21 cellular contexts compared by ENCODE assay signal in the genomic region with DNA sequence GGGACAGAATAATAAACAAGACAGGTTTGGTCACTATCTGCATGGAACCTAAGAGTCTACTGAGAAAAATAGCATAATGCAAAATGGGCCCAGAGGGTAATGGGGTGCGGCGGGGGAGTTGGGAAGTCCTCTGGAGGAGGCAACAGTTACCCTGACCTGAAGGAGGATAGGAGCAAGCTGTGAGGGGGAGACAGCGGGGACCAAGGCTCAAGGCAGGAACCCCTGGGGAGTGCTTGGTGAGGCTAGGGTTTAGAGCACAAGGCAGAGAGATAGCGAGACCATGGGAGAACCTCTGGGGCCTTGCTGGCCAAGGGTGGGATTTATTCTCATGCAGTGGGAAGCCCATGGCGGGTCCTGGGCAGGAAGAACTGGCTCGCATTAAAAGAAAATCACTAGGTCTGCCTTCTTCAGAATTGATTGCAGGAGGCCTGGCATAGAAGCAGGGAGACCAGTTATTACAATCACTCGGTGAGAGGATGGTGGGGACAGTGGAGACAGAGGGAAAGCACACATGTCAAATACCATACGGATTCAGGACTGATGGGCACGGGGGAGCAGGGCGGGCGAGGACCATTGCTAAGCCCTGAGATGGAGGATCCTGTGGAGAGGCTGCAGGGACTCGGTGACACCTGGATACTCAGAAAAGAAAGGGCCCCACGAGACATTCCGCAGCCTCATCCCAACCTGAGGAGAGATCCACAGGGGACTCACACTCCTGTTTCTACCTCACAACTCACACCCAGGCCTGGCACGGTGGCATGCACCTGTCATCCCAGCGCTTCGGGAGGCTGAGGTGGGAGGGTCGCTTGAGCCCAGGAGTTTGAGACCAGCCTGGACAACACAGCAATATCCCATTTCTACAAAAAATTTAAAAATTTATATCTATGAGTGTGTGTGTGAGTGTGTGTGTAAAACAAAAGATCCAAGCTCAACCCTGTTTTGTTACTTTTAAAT.
DNase-seq lines count a peak whose midpoint lies in the region; ATAC-seq, FAIRE-seq and TF ChIP-seq lines count a peak whose summit lies in the region.
"Had no signal": no experiment of that assay in that cellular context is flagged by ENCODE, and none has a peak within 500 bp of the region (broad histone marks: within the 10 kb centered on the region; RNA-seq: fewer than 3 reads in every experiment).

No MANE protein-coding gene starts in this region.

- intact Hi-C loops in activated CD8-positive, alpha-beta T cell treated with anti-CD3 and anti-CD28 coated beads for 36 hours (cut with micrococcal nuclease): no loop called here
- intact Hi-C loops in Right ventricle myocardium inferior (cut with DNase I): no loop called here

- FAIRE-seq in bronchial epithelial cell (lab: Jason Lieb, UNC): peak; percentile 82
- FAIRE-seq: GM19239 had no signal

- DNase-seq in activated CD8-positive, alpha-beta T cell treated with anti-CD3 and anti-CD28 coated beads, Interleukin-2, amount 10 ng/mL, durations not matched to agents 7 days and 5 days: peak; percentile 14
- DNase-seq in activated CD8-positive, alpha-beta T cell treated with anti-CD3 and anti-CD28 coated beads for 36 hours: no peak
- DNase-seq in bronchial epithelial cell (ENCODE audit: low read depth) (no peak), neural progenitor cell (ENCODE audit: low spot score) (no peak), WTC11 (ENCODE audit: low spot score) (no peak), Right ventricle myocardium inferior (ENCODE audit: missing footprints) (no peak), LoVo (ENCODE audit: low spot score) (no peak), NCI-H1436 (lab: John Stamatoyannopoulos, UW) (no peak)
- DNase-seq: 8988T; COR-L47; GF-D8; GM23248; HCEC 1CT; NCI-H1105; NCI-H1694; NCI-H2081 treated with DMSO at 0.1 percent for 48 hours; NCI-H748 treated with DMSO at 0.1 percent for 48 hours; NK-92 treated with Interleukin-12 subunit alpha and Interleukin-12 subunit beta, amount 100 ng/mL, for 24 hours; SHP77 treated with DMSO at 0.1 percent for 48 hours had no signal

- H3K4me3 ChIP-seq in bronchial epithelial cell (ENCODE audit: low read depth, low read length) (no peak overlapping the region), neural progenitor cell (no peak overlapping the region)
- H3K4me3 ChIP-seq: GM23248 had no signal

- H3K4me2 ChIP-seq in neural progenitor cell: no peak overlapping the region

- no peak overlapping the region for H3K4me3 Mint-ChIP-seq in activated CD8-positive, alpha-beta T cell treated with anti-CD3 and anti-CD28 coated beads, Interleukin-2, amount 10 ng/mL, durations not matched to agents 7 days and 5 days
- no peak overlapping the region for H3K4me3 Mint-ChIP-seq in activated CD8-positive, alpha-beta T cell treated with anti-CD3 and anti-CD28 coated beads for 36 hours
- H3K4me3 Mint-ChIP-seq in neural progenitor cell (peak overlapping the region; percentile 52), WTC11 (no peak overlapping the region)
- H3K4me3 Mint-ChIP-seq: B cell had no signal

- CTCF ChIA-PET in activated CD8-positive, alpha-beta T cell treated with anti-CD3 and anti-CD28 coated beads, Interleukin-2, amount 10 ng/mL, durations not matched to agents 7 days and 5 days (lab: Charles Lee): no interaction called here
- CTCF ChIA-PET in activated CD8-positive, alpha-beta T cell treated with anti-CD3 and anti-CD28 coated beads for 36 hours (lab: Charles Lee): no interaction called here
- CTCF ChIA-PET in WTC11 (lab: Charles Lee): no interaction called here

- no peaks in the 10 kb centered on the region for H3K4me1 ChIP-seq in neural progenitor cell

- H3K36me3 Mint-ChIP-seq in activated CD8-positive, alpha-beta T cell treated with anti-CD3 and anti-CD28 coated beads, Interleukin-2, amount 10 ng/mL, durations not matched to agents 7 days and 5 days (ENCODE audit: low read depth): no peaks in the 10 kb centered on the region
- no peaks in the 10 kb centered on the region for H3K36me3 Mint-ChIP-seq in activated CD8-positive, alpha-beta T cell treated with anti-CD3 and anti-CD28 coated beads for 36 hours (ENCODE audit: low read depth)
- H3K36me3 Mint-ChIP-seq in neural progenitor cell (no peaks in the 10 kb centered on the region), WTC11 (no peaks in the 10 kb centered on the region)

- H3K36me3 ChIP-seq in bronchial epithelial cell (ENCODE audit: control insufficient read depth, insufficient read depth, low read length) (no peaks in the 10 kb centered on the region), neural progenitor cell (no peaks in the 10 kb centered on the region)

- TF ChIP-seq CTCF in activated CD8-positive, alpha-beta T cell treated with anti-CD3 and anti-CD28 coated beads for 36 hours (IDR thresholded peaks at IDR 0.05): no peak
- no peak for TF ChIP-seq CTCF in bronchial epithelial cell (IDR thresholded peaks at IDR 0.05; ENCODE audit: insufficient read depth, low read length, severe bottlenecking)
- no peak for TF ChIP-seq CTCF in neural progenitor cell (IDR thresholded peaks at IDR 0.05)
- TF ChIP-seq CTCF in WTC11 (IDR thresholded peaks at IDR 0.05): no peak

- H3K27me3 ChIP-seq in bronchial epithelial cell (ENCODE audit: control insufficient read depth, insufficient read depth, low read length) (no peaks in the 10 kb centered on the region), neural progenitor cell (no peaks in the 10 kb centered on the region)

- H3K27me3 Mint-ChIP-seq in activated CD8-positive, alpha-beta T cell treated with anti-CD3 and anti-CD28 coated beads, Interleukin-2, amount 10 ng/mL, durations not matched to agents 7 days and 5 days (ENCODE audit: low read depth): no peaks in the 10 kb centered on the region
- H3K27me3 Mint-ChIP-seq in activated CD8-positive, alpha-beta T cell treated with anti-CD3 and anti-CD28 coated beads for 36 hours: no peaks in the 10 kb centered on the region
- H3K27me3 Mint-ChIP-seq in neural progenitor cell (ENCODE audit: insufficient read depth, low read depth): peaks cover 4% of the 10 kb centered on the region
- no peaks in the 10 kb centered on the region for H3K27me3 Mint-ChIP-seq in WTC11 (ENCODE audit: low read depth)
- H3K27me3 Mint-ChIP-seq: B cell had no signal

- H3K9me3 ChIP-seq in neural progenitor cell (ENCODE audit: low read depth): no peaks in the 10 kb centered on the region

- POLR2A ChIA-PET in activated CD8-positive, alpha-beta T cell treated with anti-CD3 and anti-CD28 coated beads, Interleukin-2, amount 10 ng/mL, durations not matched to agents 7 days and 5 days (lab: Charles Lee): interaction anchor here (0.7 kb wide), 1 partner anchor 302 kb away, joined by 3 read pairs; no protein-coding TSS in a partner anchor
- POLR2A ChIA-PET in activated CD8-positive, alpha-beta T cell treated with anti-CD3 and anti-CD28 coated beads for 36 hours (lab: Charles Lee): no interaction called here
- POLR2A ChIA-PET in WTC11 (lab: Charles Lee): no interaction called here

- no peaks in the 10 kb centered on the region for H3K79me2 ChIP-seq in neural progenitor cell (ENCODE audit: low read depth)

- no peak overlapping the region for H2AFZ ChIP-seq in neural progenitor cell (replicated peaks)
- H2AFZ ChIP-seq: GM23248 had no signal

- no peaks in the 10 kb centered on the region for H4K20me1 ChIP-seq in neural progenitor cell (ENCODE audit: low read depth)

- no peak overlapping the region for H3K27ac ChIP-seq in neural progenitor cell
- H3K27ac ChIP-seq: GM23248 had no signal

- no peaks in the 10 kb centered on the region for H3F3A ChIP-seq in neural progenitor cell (ENCODE audit: low read depth)

- no peak overlapping the region for H3K9ac ChIP-seq in neural progenitor cell
- H3K9ac ChIP-seq: GM23248 had no signal

- no peaks in the 10 kb centered on the region for H3K9me3 Mint-ChIP-seq in activated CD8-positive, alpha-beta T cell treated with anti-CD3 and anti-CD28 coated beads, Interleukin-2, amount 10 ng/mL, durations not matched to agents 7 days and 5 days (ENCODE audit: insufficient read depth)
- no peaks in the 10 kb centered on the region for H3K9me3 Mint-ChIP-seq in activated CD8-positive, alpha-beta T cell treated with anti-CD3 and anti-CD28 coated beads for 36 hours
- H3K9me3 Mint-ChIP-seq in neural progenitor cell: peaks cover 4% of the 10 kb centered on the region
- peaks cover 8% of the 10 kb centered on the region; the same call in 1 of the 2 replicates for H3K9me3 Mint-ChIP-seq in WTC11

- no peak for ATAC-seq in activated CD8-positive, alpha-beta T cell treated with anti-CD3 and anti-CD28 coated beads, Interleukin-2, amount 10 ng/mL, durations not matched to agents 7 days and 5 days
- ATAC-seq in activated CD8-positive, alpha-beta T cell treated with anti-CD3 and anti-CD28 coated beads for 36 hours: no peak
- ATAC-seq in WTC11 (no peak), Right ventricle myocardium inferior (no peak)

- no peak overlapping the region for H3K27ac Mint-ChIP-seq in activated CD8-positive, alpha-beta T cell treated with anti-CD3 and anti-CD28 coated beads, Interleukin-2, amount 10 ng/mL, durations not matched to agents 7 days and 5 days
- H3K27ac Mint-ChIP-seq in activated CD8-positive, alpha-beta T cell treated with anti-CD3 and anti-CD28 coated beads for 36 hours: no peak overlapping the region
- no peak overlapping the region for H3K27ac Mint-ChIP-seq in neural progenitor cell
- H3K27ac Mint-ChIP-seq in WTC11: no peak overlapping the region; the same call in 1 of the 2 replicates
- H3K27ac Mint-ChIP-seq: B cell had no signal

- H3K4me1 Mint-ChIP-seq in activated CD8-positive, alpha-beta T cell treated with anti-CD3 and anti-CD28 coated beads, Interleukin-2, amount 10 ng/mL, durations not matched to agents 7 days and 5 days (ENCODE audit: low read depth): no peaks in the 10 kb centered on the region
- no peaks in the 10 kb centered on the region for H3K4me1 Mint-ChIP-seq in activated CD8-positive, alpha-beta T cell treated with anti-CD3 and anti-CD28 coated beads for 36 hours (ENCODE audit: low read depth)
- peaks cover 13% of the 10 kb centered on the region for H3K4me1 Mint-ChIP-seq in neural progenitor cell
- peaks cover 7% of the 10 kb centered on the region for H3K4me1 Mint-ChIP-seq in WTC11

TF ChIP-seq in WTC11, 78 proteins besides CTCF, POLR2A, EP300 and RAD21 (continues in another document):
- no peak for TF ChIP-seq ZNF671 (CRISPR knock-in tag; IDR thresholded peaks at IDR 0.05)
- TF ChIP-seq SMAD3 (CRISPR knock-in tag; IDR thresholded peaks at IDR 0.05; ENCODE audit: borderline replicate concordance): no peak
- no peak for TF ChIP-seq E2F1 (CRISPR knock-in tag; IDR thresholded peaks at IDR 0.05)
- TF ChIP-seq IRF2 (CRISPR knock-in tag; IDR thresholded peaks at IDR 0.05; ENCODE audit: borderline replicate concordance, low read depth): no peak
- TF ChIP-seq ATF1 (CRISPR knock-in tag; IDR thresholded peaks at IDR 0.05): no peak
- no peak for TF ChIP-seq CREB1 (CRISPR knock-in tag; IDR thresholded peaks at IDR 0.05)
